In the genomic region with DNA sequence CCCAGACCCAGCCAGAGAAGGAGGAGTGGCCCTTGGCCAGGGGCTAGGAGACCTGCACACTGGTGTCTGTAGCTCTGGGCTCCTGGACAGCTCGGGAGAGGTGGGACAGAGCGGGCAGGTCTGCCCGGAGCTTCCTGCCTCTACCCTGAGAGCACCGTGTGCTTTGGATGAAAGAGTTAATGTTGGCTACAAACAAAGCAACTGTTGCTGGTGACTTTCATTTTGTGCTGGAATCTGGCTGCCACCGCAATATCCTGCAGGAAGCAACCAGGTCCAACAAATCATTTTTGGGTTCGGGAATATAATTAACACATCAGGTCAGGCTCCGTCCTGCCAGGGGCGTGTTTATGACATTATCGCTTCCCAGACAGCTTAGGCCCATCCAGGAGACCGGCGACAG, we compare ENCODE assay signal across 16 cellular contexts.
DNase-seq lines count a peak whose midpoint lies in the region; ATAC-seq, FAIRE-seq and TF ChIP-seq lines count a peak whose summit lies in the region.
"Had no signal": no experiment of that assay in that cellular context is flagged by ENCODE, and none has a peak within 500 bp of the region (broad histone marks: within the 10 kb centered on the region; RNA-seq: fewer than 3 reads in every experiment).

No MANE protein-coding gene starts in this region.

- H3K4me2 ChIP-seq in H1 (ENCODE audit: insufficient read depth in 1 of 2, low read depth in 2 of 2, low read length in 2 of 2), result no peak overlapping the region
- H3K4me2 ChIP-seq: BLaER1 had no signal

- H3K18ac ChIP-seq in H1 (ENCODE audit: extremely low read depth, low read length), result no peak overlapping the region

- H3K9me3 ChIP-seq in H1 (ENCODE audit: insufficient read depth in 2 of 2, low read depth in 1 of 2, low read length in 1 of 2) (peaks cover 0 to 3% of the 10 kb centered on the region in 2 experiments; a peak in 1 of 4 replicates), skeletal muscle tissue (ENCODE audit: control insufficient read depth in 3 of 3, low read length in 3 of 3) (no peaks in the 10 kb centered on the region)
- no peaks in the 10 kb centered on the region for H3K9me3 ChIP-seq in CD8-positive, alpha-beta memory T cell (ENCODE audit: low read length)
- H3K9me3 ChIP-seq: BLaER1 had no signal

- no peak overlapping the region for H3K4ac ChIP-seq in H1 (replicated peaks; ENCODE audit: insufficient read length, low read depth, low read length)

- H3K56ac ChIP-seq in H1 (replicated peaks; ENCODE audit: insufficient read length, low read depth, low read length), result no peak overlapping the region

- no peaks in the 10 kb centered on the region for H3K79me2 ChIP-seq in H1 (ENCODE audit: control insufficient read depth in 1 of 2, insufficient read depth in 2 of 2, low read length in 2 of 2)

- no peak overlapping the region for H3K14ac ChIP-seq in H1 (ENCODE audit: insufficient read length)

- H3K27ac ChIP-seq in H1 (ENCODE audit: low read depth, low read length), result no peak overlapping the region
- H3K27ac ChIP-seq in skeletal muscle tissue (ENCODE audit: low read depth, low read length), result no peak overlapping the region
- no peak overlapping the region for H3K27ac ChIP-seq in CD8-positive, alpha-beta memory T cell (ENCODE audit: low read depth, low read length)
- H3K27ac ChIP-seq: BLaER1, GM23248 had no signal

- WGBS in H1 (ENCODE audit: extremely low coverage in 1 of 2, insufficient coverage in 1 of 2, insufficient read length in 1 of 2, insufficient replicate concordance in 2 of 2, low coverage in 1 of 2, low lambda C conversion rate in 2 of 2, missing lambda C conversion rate in 1 of 2), 2 experiments, result 99% methylated on average over 11 of the region's 11 CpGs; no CpG with 5 or more reads in 1 of the 2 experiments

- CTCF ChIA-PET in activated CD8-positive, alpha-beta T cell treated with anti-CD3 and anti-CD28 coated beads, Interleukin-2, amount 10 ng/mL, durations not matched to agents 7 days and 5 days (lab: Charles Lee), result no interaction called here
- CTCF ChIA-PET in activated CD8-positive, alpha-beta T cell treated with anti-CD3 and anti-CD28 coated beads for 36 hours (lab: Charles Lee), result no interaction called here
- CTCF ChIA-PET in H1 (lab: Charles Lee; ENCODE audit: partially characterized antibody), result interaction anchor here (0.6 to 1.7 kb wide), 5 partner anchors 11 to 1356 kb away, joined by 3 read pairs; no protein-coding TSS in a partner anchor
- CTCF ChIA-PET in CD8-positive, alpha-beta memory T cell (lab: Charles Lee), result no interaction called here

- no peak overlapping the region for H2BK120ac ChIP-seq in H1 (replicated peaks; ENCODE audit: low read depth, low read length)

- no peak overlapping the region for H2AK5ac ChIP-seq in H1 (ENCODE audit: low read depth, low read length)

- H4K20me1 ChIP-seq in H1 (replicated peaks in 1 of 2; ENCODE audit: control insufficient read depth in 1 of 2, insufficient read depth in 2 of 2, low read length in 2 of 2), result no peaks in the 10 kb centered on the region
- H4K20me1 ChIP-seq: BLaER1 had no signal

- peak; percentile 4 for DNase-seq in activated CD8-positive, alpha-beta T cell treated with anti-CD3 and anti-CD28 coated beads, Interleukin-2, amount 10 ng/mL, durations not matched to agents 7 days and 5 days
- DNase-seq in activated CD8-positive, alpha-beta T cell treated with anti-CD3 and anti-CD28 coated beads for 36 hours, result no peak
- no peak for DNase-seq in H1 (ENCODE audit: low read depth in 1 of 2, low spot score in 2 of 2)
- no peak for DNase-seq in SHP77 (lab: John Stamatoyannopoulos, UW)
- no peak for DNase-seq in CD8-positive, alpha-beta memory T cell
- no peak for DNase-seq in ureter (ENCODE audit: low spot score)
- DNase-seq: 8988T, AML-193, DMS79, GM23248, H9 had no signal

- TF ChIP-seq RAD21 in H1 (IDR thresholded peaks at IDR 0.05 in 1 of 2, conservative IDR thresholded peaks at IDR 0.05 in 1 of 2; ENCODE audit: low read depth in 2 of 2, low read length in 2 of 2), result no peak

- H2BK12ac ChIP-seq in H1 (ENCODE audit: low read depth, low read length), result 0 out of 2 replicates have a peak overlapping the region, but pooled peaks have one; percentile 60

- no peak overlapping the region for H4K8ac ChIP-seq in H1 (ENCODE audit: extremely low read depth, insufficient read depth, low read length)

- no peak for ATAC-seq in activated CD8-positive, alpha-beta T cell treated with anti-CD3 and anti-CD28 coated beads, Interleukin-2, amount 10 ng/mL, durations not matched to agents 7 days and 5 days
- ATAC-seq in activated CD8-positive, alpha-beta T cell treated with anti-CD3 and anti-CD28 coated beads for 36 hours, result no peak
- ATAC-seq: GM12878 had no signal

- H3K4me1 Mint-ChIP-seq in activated CD8-positive, alpha-beta T cell treated with anti-CD3 and anti-CD28 coated beads, Interleukin-2, amount 10 ng/mL, durations not matched to agents 7 days and 5 days (ENCODE audit: low read depth), result no peaks in the 10 kb centered on the region
- no peaks in the 10 kb centered on the region for H3K4me1 Mint-ChIP-seq in activated CD8-positive, alpha-beta T cell treated with anti-CD3 and anti-CD28 coated beads for 36 hours (ENCODE audit: low read depth)
- peaks cover 39% of the 10 kb centered on the region for H3K4me1 Mint-ChIP-seq in nephron
- H3K4me1 Mint-ChIP-seq in CD8-positive, alpha-beta memory T cell, result no peaks in the 10 kb centered on the region

- H3K4me1 ChIP-seq in H1 (replicated peaks in 1 of 4; ENCODE audit: control insufficient read depth in 3 of 4, insufficient read depth in 4 of 4, low read length in 3 of 4), result no peaks in the 10 kb centered on the region; a peak in 1 of 7 replicates
- H3K4me1 ChIP-seq in skeletal muscle tissue (ENCODE audit: control insufficient read depth in 3 of 3, insufficient read depth in 3 of 3, low read length in 3 of 3), result peaks cover 4 to 10% (median 8%) of the 10 kb centered on the region in 3 donors
- H3K4me1 ChIP-seq in CD8-positive, alpha-beta memory T cell (ENCODE audit: insufficient read depth, low read length), result no peaks in the 10 kb centered on the region

- H2BK15ac ChIP-seq in H1 (ENCODE audit: low read length), result no peak overlapping the region

- no peaks in the 10 kb centered on the region for H3K9me3 Mint-ChIP-seq in activated CD8-positive, alpha-beta T cell treated with anti-CD3 and anti-CD28 coated beads, Interleukin-2, amount 10 ng/mL, durations not matched to agents 7 days and 5 days (ENCODE audit: insufficient read depth)
- H3K9me3 Mint-ChIP-seq in activated CD8-positive, alpha-beta T cell treated with anti-CD3 and anti-CD28 coated beads for 36 hours, result no peaks in the 10 kb centered on the region
- peaks cover 5% of the 10 kb centered on the region for H3K9me3 Mint-ChIP-seq in nephron
- no peaks in the 10 kb centered on the region for H3K9me3 Mint-ChIP-seq in CD8-positive, alpha-beta memory T cell

- FAIRE-seq in H1 (lab: Jason Lieb, UNC), result no peak
- FAIRE-seq: GM12878, GM18507 had no signal

- H3K36me3 Mint-ChIP-seq in activated CD8-positive, alpha-beta T cell treated with anti-CD3 and anti-CD28 coated beads, Interleukin-2, amount 10 ng/mL, durations not matched to agents 7 days and 5 days (ENCODE audit: low read depth), result no peaks in the 10 kb centered on the region
- H3K36me3 Mint-ChIP-seq in activated CD8-positive, alpha-beta T cell treated with anti-CD3 and anti-CD28 coated beads for 36 hours (ENCODE audit: low read depth), result no peaks in the 10 kb centered on the region
- H3K36me3 Mint-ChIP-seq in nephron (ENCODE audit: low read depth), result no peaks in the 10 kb centered on the region
- H3K36me3 Mint-ChIP-seq in CD8-positive, alpha-beta memory T cell, result no peaks in the 10 kb centered on the region

- POLR2A ChIA-PET in activated CD8-positive, alpha-beta T cell treated with anti-CD3 and anti-CD28 coated beads, Interleukin-2, amount 10 ng/mL, durations not matched to agents 7 days and 5 days (lab: Charles Lee), result no interaction called here
- POLR2A ChIA-PET in activated CD8-positive, alpha-beta T cell treated with anti-CD3 and anti-CD28 coated beads for 36 hours (lab: Charles Lee), result no interaction called here
- POLR2A ChIA-PET in H1 (lab: Charles Lee; ENCODE audit: partially characterized antibody), result no interaction called here
- POLR2A ChIA-PET in CD8-positive, alpha-beta memory T cell (lab: Charles Lee), result no interaction called here

- H3K27ac Mint-ChIP-seq in activated CD8-positive, alpha-beta T cell treated with anti-CD3 and anti-CD28 coated beads, Interleukin-2, amount 10 ng/mL, durations not matched to agents 7 days and 5 days, result no peak overlapping the region
- H3K27ac Mint-ChIP-seq in activated CD8-positive, alpha-beta T cell treated with anti-CD3 and anti-CD28 coated beads for 36 hours, result no peak overlapping the region
- H3K27ac Mint-ChIP-seq in nephron, result peak overlapping the region in 2 of 3 experiments; percentile 51 to 90
- no peak overlapping the region for H3K27ac Mint-ChIP-seq in CD8-positive, alpha-beta memory T cell
- H3K27ac Mint-ChIP-seq: H9 had no signal

- intact Hi-C loops in activated CD8-positive, alpha-beta T cell treated with anti-CD3 and anti-CD28 coated beads for 36 hours (cut with micrococcal nuclease), result no loop called here

- no peak overlapping the region for H2AFZ ChIP-seq in H1 (ENCODE audit: low read length)
- H2AFZ ChIP-seq: GM23248 had no signal

- TF ChIP-seq CTCF in activated CD8-positive, alpha-beta T cell treated with anti-CD3 and anti-CD28 coated beads for 36 hours (IDR thresholded peaks at IDR 0.05), result no peak
- TF ChIP-seq CTCF in H1 (IDR thresholded peaks at IDR 0.05; ENCODE audit: control extremely low read depth in 1 of 3, insufficient read depth in 1 of 3, low read depth in 1 of 3, low read length in 3 of 3) (no peak), nephron (IDR thresholded peaks at IDR 0.05; ENCODE audit: unreplicated experiment in 3 of 3) (no peak)

- H4K5ac ChIP-seq in H1 (ENCODE audit: insufficient read length, low read depth, low read length), result no peak overlapping the region

- H3K4me3 ChIP-seq in H1 (ENCODE audit: extremely low read depth in 1 of 4, insufficient read depth in 2 of 4, low read depth in 3 of 4, low read length in 4 of 4) (no peak overlapping the region), skeletal muscle tissue (ENCODE audit: low read length in 3 of 3) (peak overlapping the region; percentile 20 to 49 (median 37))
- no peak overlapping the region for H3K4me3 ChIP-seq in CD8-positive, alpha-beta memory T cell (ENCODE audit: low read length)
- H3K4me3 ChIP-seq: BLaER1, GM12878, GM23248 had no signal

- H3K27me3 ChIP-seq in H1 (replicated peaks in 1 of 4; ENCODE audit: control insufficient read depth in 3 of 4, extremely low read depth in 1 of 4, insufficient read depth in 3 of 4, low read length in 3 of 4) (no peaks in the 10 kb centered on the region), skeletal muscle tissue (ENCODE audit: control insufficient read depth in 3 of 3, insufficient read depth in 3 of 3, low read length in 3 of 3) (peaks cover 7 to 26% (median 23%) of the 10 kb centered on the region in 3 donors)
- H3K27me3 ChIP-seq in CD8-positive, alpha-beta memory T cell (ENCODE audit: insufficient read depth, low read length, poor library complexity, severe bottlenecking), result no peaks in the 10 kb centered on the region
- H3K27me3 ChIP-seq: BLaER1 had no signal

- H2BK5ac ChIP-seq in H1 (ENCODE audit: low read depth, low read length), result no peak overlapping the region

- no peak for TF ChIP-seq POLR2A in H1 (IDR thresholded peaks at IDR 0.05; ENCODE audit: control extremely low read depth in 1 of 2, low read depth in 2 of 2, low read length in 2 of 2)

- no peaks in the 10 kb centered on the region for H3K23me2 ChIP-seq in H1 (ENCODE audit: low read depth, low read length)

- no peaks in the 10 kb centered on the region for H3K79me1 ChIP-seq in H1 (ENCODE audit: low read depth, low read length)

- H4K91ac ChIP-seq in H1 (replicated peaks; ENCODE audit: insufficient read length, low read length), result no peak overlapping the region

- no peak overlapping the region for H3K4me3 Mint-ChIP-seq in activated CD8-positive, alpha-beta T cell treated with anti-CD3 and anti-CD28 coated beads, Interleukin-2, amount 10 ng/mL, durations not matched to agents 7 days and 5 days
- no peak overlapping the region for H3K4me3 Mint-ChIP-seq in activated CD8-positive, alpha-beta T cell treated with anti-CD3 and anti-CD28 coated beads for 36 hours
- no peak overlapping the region for H3K4me3 Mint-ChIP-seq in nephron
- H3K4me3 Mint-ChIP-seq in CD8-positive, alpha-beta memory T cell, result no peak overlapping the region
- H3K4me3 Mint-ChIP-seq: H9 had no signal

- TF ChIP-seq EP300 in H1 (IDR thresholded peaks at IDR 0.05; ENCODE audit: borderline replicate concordance in 1 of 2, low read depth in 2 of 2, low read length in 2 of 2), result no peak

- H3K27me3 Mint-ChIP-seq in activated CD8-positive, alpha-beta T cell treated with anti-CD3 and anti-CD28 coated beads, Interleukin-2, amount 10 ng/mL, durations not matched to agents 7 days and 5 days (ENCODE audit: low read depth), result no peaks in the 10 kb centered on the region
- no peaks in the 10 kb centered on the region for H3K27me3 Mint-ChIP-seq in activated CD8-positive, alpha-beta T cell treated with anti-CD3 and anti-CD28 coated beads for 36 hours
- peaks cover 34% of the 10 kb centered on the region for H3K27me3 Mint-ChIP-seq in nephron (ENCODE audit: low read depth)
- peaks cover 0 to 4% of the 10 kb centered on the region in 2 donors for H3K27me3 Mint-ChIP-seq in CD8-positive, alpha-beta memory T cell

- no peak overlapping the region for H3K9ac ChIP-seq in H1 (replicated peaks in 1 of 4; ENCODE audit: extremely low read depth in 1 of 4, low read depth in 3 of 4, low read length in 3 of 4)
- no peak overlapping the region for H3K9ac ChIP-seq in skeletal muscle tissue (ENCODE audit: low read depth in 1 of 3, low read length in 3 of 3)
- H3K9ac ChIP-seq: BLaER1, GM23248 had no signal

- H2BK20ac ChIP-seq in H1 (ENCODE audit: low read length), result no peak overlapping the region

- no peak overlapping the region for H3K23ac ChIP-seq in H1 (ENCODE audit: insufficient read length)

- H3K36me3 ChIP-seq in H1 (ENCODE audit: control insufficient read depth in 2 of 4, insufficient read depth in 4 of 4, low read length in 3 of 4) (no peaks in the 10 kb centered on the region), skeletal muscle tissue (ENCODE audit: control insufficient read depth in 3 of 3, insufficient read depth in 3 of 3, low read length in 3 of 3) (no peaks in the 10 kb centered on the region)
- H3K36me3 ChIP-seq in CD8-positive, alpha-beta memory T cell (ENCODE audit: insufficient read depth, low read length), result no peaks in the 10 kb centered on the region
- H3K36me3 ChIP-seq: BLaER1 had no signal

Comparison
In these comparisons a context has a peak if more than half of its experiments do, and no peak if none do; other contexts are left out.
1. H3K27ac Mint-ChIP-seq: peak in nephron (2 of 3); none in activated CD8-positive, alpha-beta T cell treated with anti-CD3 and anti-CD28 coated beads, Interleukin-2, amount 10 ng/mL, durations not matched to agents 7 days and 5 days (single experiment), activated CD8-positive, alpha-beta T cell treated with anti-CD3 and anti-CD28 coated beads for 36 hours (single experiment) and CD8-positive, alpha-beta memory T cell (0 of 8).
2. H3K4me3 ChIP-seq: peak in skeletal muscle tissue (3 of 3); none in H1 (0 of 4) and CD8-positive, alpha-beta memory T cell (single experiment).